8 cellular contexts compared by ENCODE assay signal in the genomic region with DNA sequence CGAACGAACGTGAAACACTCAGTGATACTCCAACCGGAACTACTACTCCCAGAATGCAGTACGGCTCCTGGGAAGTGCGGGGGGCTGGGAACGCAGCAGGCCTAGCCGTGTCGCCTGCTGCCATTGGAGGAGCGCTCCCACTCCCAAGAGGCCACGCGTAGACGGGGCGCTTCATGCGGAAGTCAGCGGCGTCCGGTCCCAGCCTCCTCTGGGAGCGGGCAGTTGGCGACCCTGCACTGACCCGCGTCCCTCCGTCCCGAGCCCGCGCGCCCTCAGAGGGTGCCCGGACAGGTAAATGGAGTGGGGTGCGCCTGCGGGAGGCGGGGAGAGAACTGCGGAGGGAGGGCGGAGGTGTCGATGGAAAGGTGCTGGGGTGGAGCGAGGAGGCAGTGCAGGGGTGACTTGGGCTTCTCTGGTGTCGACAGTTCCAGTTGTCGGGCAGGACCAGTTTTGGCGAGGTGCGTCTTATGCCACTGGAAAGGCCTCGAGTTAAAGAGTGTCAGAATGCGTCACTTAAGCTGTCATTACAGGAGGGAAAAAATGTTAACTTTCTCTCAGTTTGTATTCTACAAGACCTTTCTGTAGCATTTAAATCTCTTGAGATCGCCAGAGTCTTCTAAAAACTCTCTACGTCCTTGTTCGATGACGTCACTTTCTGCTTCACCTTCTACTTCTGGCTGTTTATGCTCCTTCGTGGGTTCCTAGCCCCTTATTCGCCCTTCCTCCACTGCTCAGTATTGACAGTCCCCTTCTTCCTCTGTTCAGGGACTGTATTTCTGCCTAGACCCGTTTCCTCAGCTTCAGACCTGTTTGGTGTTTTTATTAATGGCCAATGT. TPM values are rescaled to one million over a fixed set of nuclear protein-coding genes. Genes with fewer than 3 reads are reported as not detected.
DNase-seq lines count a peak whose midpoint lies in the region; ATAC-seq, FAIRE-seq and TF ChIP-seq lines count a peak whose summit lies in the region.

A gene with protein sequence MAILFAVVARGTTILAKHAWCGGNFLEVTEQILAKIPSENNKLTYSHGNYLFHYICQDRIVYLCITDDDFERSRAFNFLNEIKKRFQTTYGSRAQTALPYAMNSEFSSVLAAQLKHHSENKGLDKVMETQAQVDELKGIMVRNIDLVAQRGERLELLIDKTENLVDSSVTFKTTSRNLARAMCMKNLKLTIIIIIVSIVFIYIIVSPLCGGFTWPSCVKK (plus strand): TSS at position 188 of the 836 bp plus-strand sequence. CDS start 8,122 bp downstream, outside the sequence.

- H3K4me1 ChIP-seq in pancreas (peaks cover 0 to 6% (median 0%) of the 10 kb centered on the region in 3 donors), thyroid gland (no peaks in the 10 kb centered on the region)

- DNase-seq in NCI-H1092 treated with DMSO at 0.1 percent for 48 hours (lab: John Stamatoyannopoulos, UW): peak; percentile 85
- peak; percentile 82 for DNase-seq in SKM-1 treated with dmso at 0.1 percent for 144 hours (lab: John Stamatoyannopoulos, UW; ENCODE audit: unreplicated experiment)
- peak; percentile 77 to 95 (median 88) for DNase-seq in head of caudate nucleus
- peak; percentile 81 to 92 (median 84) for DNase-seq in pancreas
- DNase-seq in thyroid gland: peak; percentile 86 to 89

- H3K4me3 ChIP-seq in pancreas (peak within 1 kb of the TSS; percentile 31 to 62 (median 42)), thyroid gland (replicated peaks in 1 of 3) (peak within 1 kb of the TSS; percentile 15 to 73 (median 51))

- H3K9me3 ChIP-seq in pancreas (no peaks in the 10 kb centered on the region), thyroid gland (no peaks in the 10 kb centered on the region)

- TF ChIP-seq POLR2A in GM10847 (IDR thresholded peaks at IDR 0.05; ENCODE audit: extremely low read depth, insufficient read length) (peak; percentile 73), thyroid gland (IDR thresholded peaks at IDR 0.05) (peak in 1 of 2 donors; percentile 79)

- intact Hi-C loops in head of caudate nucleus (cut with DNase I) (no loop called here), pancreas (cut with DNase I) (no loop called here), thyroid gland (cut with DNase I) (no loop called here)

- peak within 1 kb of the TSS; percentile 91 for H3K27ac Mint-ChIP-seq in activated naive CD8-positive, alpha-beta T cell

- H3K27me3 ChIP-seq in pancreas: peaks cover 0 to 3% (median 0%) of the 10 kb centered on the region in 4 donors
- H3K27me3 ChIP-seq in thyroid gland: no peaks in the 10 kb centered on the region

- H3K4me3 Mint-ChIP-seq in activated naive CD8-positive, alpha-beta T cell: peak within 1 kb of the TSS; percentile 92

- WGBS in pancreas, 2 donors: 18 to 27% methylated on average over 48 of the region's 48 CpGs
- 20 to 31% methylated on average over 20 to 48 of the region's 48 CpGs for WGBS in thyroid gland, 2 donors

- H3K4me1 Mint-ChIP-seq in activated naive CD8-positive, alpha-beta T cell (ENCODE audit: low read depth): peaks cover 22% of the 10 kb centered on the region

- TF ChIP-seq CTCF in pancreas (IDR thresholded peaks at IDR 0.05) (no peak), thyroid gland (IDR thresholded peaks at IDR 0.05) (no peak)

- H3K36me3 ChIP-seq in pancreas (no peaks in the 10 kb centered on the region), thyroid gland (no peaks in the 10 kb centered on the region)

- H3K27ac ChIP-seq in pancreas (peak within 1 kb of the TSS in 3 of 4 donors; percentile 46 to 58 (median 46)), thyroid gland (peak within 1 kb of the TSS; percentile 57 to 64 (median 57))

- ATAC-seq in HG02623 (IDR thresholded peaks at IDR 0.05; ENCODE audit: unreplicated experiment) (peak; percentile 97), pancreas (peak; percentile 99 to 100 (median 100))

- no peak for FAIRE-seq in pancreas (lab: Jason Lieb, UNC)

- H3K36me3 Mint-ChIP-seq in activated naive CD8-positive, alpha-beta T cell: no peaks in the 10 kb centered on the region

- no peaks in the 10 kb centered on the region for H3K9me3 Mint-ChIP-seq in activated naive CD8-positive, alpha-beta T cell (ENCODE audit: low read depth)

- H3K27me3 Mint-ChIP-seq in activated naive CD8-positive, alpha-beta T cell: no peaks in the 10 kb centered on the region

RNA-seq across cellular contexts. Expression of the gene that starts here (rescaled TPM):
- total RNA-seq in pancreas: 10 to 100 TPM in 5 of 6 donors, 1 to 10 TPM in 1; 9.4 to 16.4 (median 12.9) TPM
- polyA plus RNA-seq in pancreas: 10 to 100 TPM in 1 of 2 donors, 1 to 10 TPM in 1; 7.0 to 11.1 TPM
- total RNA-seq in thyroid gland: 10 to 100 TPM; 39.5 to 46.5 (median 40.8) TPM

Comparison
In these comparisons a context has a peak if more than half of its experiments do, and no peak if none do; other contexts are left out.
1. Peak in every context shown above with its lines: DNase-seq, ATAC-seq, H3K4me3 ChIP-seq and H3K27ac ChIP-seq.